In genomic region chr13:113835461-113836274, GRCh38 we compare ENCODE assay signal across 2 cellular contexts.
TF ChIP-seq lines count a peak whose summit lies in the region.

No MANE protein-coding gene starts in this region.

TF ChIP-seq in HEK293, 187 proteins besides CTCF, POLR2A, EP300 and RAD21 (continued from another document and continues in another):
- TF ChIP-seq ZNF596 (tag by site-specific recombination; IDR thresholded peaks at IDR 0.05) (no peak), ZNF341 (tag by site-specific recombination; IDR thresholded peaks at IDR 0.05; ENCODE audit: low read depth) (peak; percentile 98), IKZF3 (tag by site-specific recombination; IDR thresholded peaks at IDR 0.05) (0 out of 2 replicates have a peak, but pooled peaks have one; percentile 14), ZSCAN30 (tag by site-specific recombination; IDR thresholded peaks at IDR 0.05) (no peak), ZNF530 (tag by site-specific recombination; IDR thresholded peaks at IDR 0.05; ENCODE audit: low read depth) (no peak), ZIC2 (tag by site-specific recombination; IDR thresholded peaks at IDR 0.05) (peak; percentile 99), ZNF335 (tag by site-specific recombination; conservative IDR thresholded peaks at IDR 0.05) (no peak), ZNF76 (tag by site-specific recombination; IDR thresholded peaks at IDR 0.05; ENCODE audit: borderline replicate concordance, low read depth) (no peak), ZNF514 (tag by site-specific recombination; IDR thresholded peaks at IDR 0.05) (no peak), ZBTB21 (tag by site-specific recombination; IDR thresholded peaks at IDR 0.05) (no peak), ZNF114 (tag by site-specific recombination; IDR thresholded peaks at IDR 0.05) (no peak), ZNF558 (tag by site-specific recombination; IDR thresholded peaks at IDR 0.05) (no peak), ZNF701 (tag by site-specific recombination; IDR thresholded peaks at IDR 0.05) (no peak), ZNF24 (tag by site-specific recombination; IDR thresholded peaks at IDR 0.05) (no peak), ZNF221 (tag by site-specific recombination; IDR thresholded peaks at IDR 0.05; ENCODE audit: borderline replicate concordance) (no peak), AEBP2 (tag by site-specific recombination; IDR thresholded peaks at IDR 0.05; ENCODE audit: borderline replicate concordance) (no peak), ZNF16 (tag by site-specific recombination; IDR thresholded peaks at IDR 0.05; ENCODE audit: low read depth) (no peak), ZNF488 (tag by site-specific recombination; IDR thresholded peaks at IDR 0.05) (no peak), ZNF747 (tag by site-specific recombination; IDR thresholded peaks at IDR 0.05) (no peak), ZNF571 (tag by site-specific recombination; IDR thresholded peaks at IDR 0.05) (no peak), YY2 (tag by site-specific recombination; IDR thresholded peaks at IDR 0.05) (no peak), ZNF184 (tag by site-specific recombination; IDR thresholded peaks at IDR 0.05) (no peak), ZNF404 (tag by site-specific recombination; IDR thresholded peaks at IDR 0.05) (no peak), ZNF423 (tag by site-specific recombination; IDR thresholded peaks at IDR 0.05) (peak; percentile 83), ZNF521 (tag by site-specific recombination; IDR thresholded peaks at IDR 0.05) (no peak), BCL11A (tag by site-specific recombination; IDR thresholded peaks at IDR 0.05; ENCODE audit: low read depth) (no peak), GLI2 (tag by site-specific recombination; IDR thresholded peaks at IDR 0.05; ENCODE audit: borderline replicate concordance, low read depth) (no peak), INSM2 (tag by site-specific recombination; IDR thresholded peaks at IDR 0.05) (no peak), ZBTB48 (tag by site-specific recombination; IDR thresholded peaks at IDR 0.05) (no peak), ZNF585B (tag by site-specific recombination; IDR thresholded peaks at IDR 0.05) (no peak), GLIS2 (tag by site-specific recombination; IDR thresholded peaks at IDR 0.05) (0 out of 2 replicates have a peak, but pooled peaks have one; percentile 28), ZFHX2 (tag by site-specific recombination; conservative IDR thresholded peaks at IDR 0.05) (peak; percentile 49), KLF1 (tag by site-specific recombination; IDR thresholded peaks at IDR 0.05) (no peak), ZNF670 (tag by site-specific recombination; IDR thresholded peaks at IDR 0.05; ENCODE audit: low read depth) (no peak), ZNF23 (tag by site-specific recombination; IDR thresholded peaks at IDR 0.05; ENCODE audit: borderline replicate concordance) (no peak), ZNF324 (tag by site-specific recombination; IDR thresholded peaks at IDR 0.05) (no peak)
- TF ChIP-seq, protein P1, sequence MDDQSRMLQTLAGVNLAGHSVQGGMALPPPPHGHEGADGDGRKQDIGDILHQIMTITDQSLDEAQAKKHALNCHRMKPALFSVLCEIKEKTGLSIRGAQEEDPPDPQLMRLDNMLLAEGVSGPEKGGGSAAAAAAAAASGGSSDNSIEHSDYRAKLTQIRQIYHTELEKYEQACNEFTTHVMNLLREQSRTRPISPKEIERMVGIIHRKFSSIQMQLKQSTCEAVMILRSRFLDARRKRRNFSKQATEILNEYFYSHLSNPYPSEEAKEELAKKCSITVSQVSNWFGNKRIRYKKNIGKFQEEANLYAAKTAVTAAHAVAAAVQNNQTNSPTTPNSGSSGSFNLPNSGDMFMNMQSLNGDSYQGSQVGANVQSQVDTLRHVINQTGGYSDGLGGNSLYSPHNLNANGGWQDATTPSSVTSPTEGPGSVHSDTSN (CRISPR knock-in tag; IDR thresholded peaks at IDR 0.05) = no peak

TF ChIP-seq in SK-N-SH, 30 proteins besides CTCF, POLR2A, EP300 and RAD21 (continued from another document):
- TF ChIP-seq, protein P2, sequence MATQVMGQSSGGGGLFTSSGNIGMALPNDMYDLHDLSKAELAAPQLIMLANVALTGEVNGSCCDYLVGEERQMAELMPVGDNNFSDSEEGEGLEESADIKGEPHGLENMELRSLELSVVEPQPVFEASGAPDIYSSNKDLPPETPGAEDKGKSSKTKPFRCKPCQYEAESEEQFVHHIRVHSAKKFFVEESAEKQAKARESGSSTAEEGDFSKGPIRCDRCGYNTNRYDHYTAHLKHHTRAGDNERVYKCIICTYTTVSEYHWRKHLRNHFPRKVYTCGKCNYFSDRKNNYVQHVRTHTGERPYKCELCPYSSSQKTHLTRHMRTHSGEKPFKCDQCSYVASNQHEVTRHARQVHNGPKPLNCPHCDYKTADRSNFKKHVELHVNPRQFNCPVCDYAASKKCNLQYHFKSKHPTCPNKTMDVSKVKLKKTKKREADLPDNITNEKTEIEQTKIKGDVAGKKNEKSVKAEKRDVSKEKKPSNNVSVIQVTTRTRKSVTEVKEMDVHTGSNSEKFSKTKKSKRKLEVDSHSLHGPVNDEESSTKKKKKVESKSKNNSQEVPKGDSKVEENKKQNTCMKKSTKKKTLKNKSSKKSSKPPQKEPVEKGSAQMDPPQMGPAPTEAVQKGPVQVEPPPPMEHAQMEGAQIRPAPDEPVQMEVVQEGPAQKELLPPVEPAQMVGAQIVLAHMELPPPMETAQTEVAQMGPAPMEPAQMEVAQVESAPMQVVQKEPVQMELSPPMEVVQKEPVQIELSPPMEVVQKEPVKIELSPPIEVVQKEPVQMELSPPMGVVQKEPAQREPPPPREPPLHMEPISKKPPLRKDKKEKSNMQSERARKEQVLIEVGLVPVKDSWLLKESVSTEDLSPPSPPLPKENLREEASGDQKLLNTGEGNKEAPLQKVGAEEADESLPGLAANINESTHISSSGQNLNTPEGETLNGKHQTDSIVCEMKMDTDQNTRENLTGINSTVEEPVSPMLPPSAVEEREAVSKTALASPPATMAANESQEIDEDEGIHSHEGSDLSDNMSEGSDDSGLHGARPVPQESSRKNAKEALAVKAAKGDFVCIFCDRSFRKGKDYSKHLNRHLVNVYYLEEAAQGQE (IDR thresholded peaks at IDR 0.05; ENCODE audit: low read depth, low read length) = no peak
- TF ChIP-seq, protein P3, sequence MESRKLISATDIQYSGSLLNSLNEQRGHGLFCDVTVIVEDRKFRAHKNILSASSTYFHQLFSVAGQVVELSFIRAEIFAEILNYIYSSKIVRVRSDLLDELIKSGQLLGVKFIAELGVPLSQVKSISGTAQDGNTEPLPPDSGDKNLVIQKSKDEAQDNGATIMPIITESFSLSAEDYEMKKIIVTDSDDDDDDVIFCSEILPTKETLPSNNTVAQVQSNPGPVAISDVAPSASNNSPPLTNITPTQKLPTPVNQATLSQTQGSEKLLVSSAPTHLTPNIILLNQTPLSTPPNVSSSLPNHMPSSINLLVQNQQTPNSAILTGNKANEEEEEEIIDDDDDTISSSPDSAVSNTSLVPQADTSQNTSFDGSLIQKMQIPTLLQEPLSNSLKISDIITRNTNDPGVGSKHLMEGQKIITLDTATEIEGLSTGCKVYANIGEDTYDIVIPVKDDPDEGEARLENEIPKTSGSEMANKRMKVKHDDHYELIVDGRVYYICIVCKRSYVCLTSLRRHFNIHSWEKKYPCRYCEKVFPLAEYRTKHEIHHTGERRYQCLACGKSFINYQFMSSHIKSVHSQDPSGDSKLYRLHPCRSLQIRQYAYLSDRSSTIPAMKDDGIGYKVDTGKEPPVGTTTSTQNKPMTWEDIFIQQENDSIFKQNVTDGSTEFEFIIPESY (IDR thresholded peaks at IDR 0.05; ENCODE audit: borderline replicate concordance, low read depth) = no peak
- TF ChIP-seq FOSL2 (IDR thresholded peaks at IDR 0.05; ENCODE audit: borderline replicate concordance, low read depth) (no peak), POLR2AphosphoS5 (IDR thresholded peaks at IDR 0.05; ENCODE audit: low read depth, low read length) (peak; percentile 38; the same call in 1 of the 2 replicates)
